Comparison of ENCODE assay signal across 11 cellular contexts in the genomic region with DNA sequence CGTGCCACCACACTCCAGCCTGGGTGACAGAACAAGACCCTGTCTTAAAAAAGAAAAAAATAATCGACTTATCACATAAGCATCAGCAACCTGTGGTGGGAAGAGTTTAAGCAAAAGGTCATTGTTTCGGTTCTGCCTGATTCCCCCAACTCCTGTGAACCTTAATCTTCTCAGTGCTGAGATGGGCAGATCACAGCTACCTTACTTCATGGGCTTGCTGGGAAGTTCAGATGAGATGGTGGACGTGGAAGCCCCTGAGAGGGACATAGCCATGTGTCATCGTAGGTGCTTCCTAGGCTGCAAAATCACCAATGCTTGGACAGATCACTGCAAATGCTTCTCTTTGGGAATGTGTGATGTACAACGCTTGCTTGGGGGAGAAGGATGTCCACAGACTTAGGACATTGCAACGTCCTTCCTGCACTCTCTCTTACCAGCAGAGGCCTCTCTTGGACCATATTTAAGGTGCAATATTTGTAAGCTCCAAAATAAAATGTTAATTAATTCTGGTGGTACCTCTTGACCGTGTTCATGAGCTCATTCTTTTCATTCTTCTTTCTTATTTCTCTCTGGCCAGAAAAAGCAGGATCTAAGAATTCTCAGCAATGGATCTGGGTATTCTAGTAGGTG. TPM values are rescaled to one million over a fixed set of nuclear protein-coding genes. Genes with fewer than 3 reads are reported as not detected.
A peak's percentile ranks its signal among the peaks of the same experiment; 100 is the strongest.
DNase-seq lines count a peak whose midpoint lies in the region; ATAC-seq, FAIRE-seq and TF ChIP-seq lines count a peak whose summit lies in the region.
"Had no signal": no experiment of that assay in that cellular context is flagged by ENCODE, and none has a peak within 500 bp of the region (broad histone marks: within the 10 kb centered on the region; RNA-seq: fewer than 3 reads in every experiment).

No MANE protein-coding gene starts in this region.

- H2BK15ac ChIP-seq in H1 (ENCODE audit: low read length), result no peak overlapping the region

- CTCF ChIA-PET in H1 (lab: Charles Lee; ENCODE audit: partially characterized antibody), result interaction anchor here (0.6 to 4.5 kb wide), 18 partner anchors 8 to 1750 kb away, joined by 3 to 59 read pairs (median 4); no protein-coding TSS in a partner anchor

- no peaks in the 10 kb centered on the region for H3K27me3 ChIP-seq in H1 (replicated peaks in 1 of 4; ENCODE audit: control insufficient read depth in 3 of 4, extremely low read depth in 1 of 4, insufficient read depth in 3 of 4, low read length in 3 of 4)
- H3K27me3 ChIP-seq: SJCRH30 had no signal

- no peak for TF ChIP-seq POLR2A in H1 (IDR thresholded peaks at IDR 0.05; ENCODE audit: control extremely low read depth in 1 of 2, low read depth in 2 of 2, low read length in 2 of 2)

- no peaks in the 10 kb centered on the region for H3K79me2 ChIP-seq in H1 (ENCODE audit: control insufficient read depth in 1 of 2, insufficient read depth in 2 of 2, low read length in 2 of 2)

- no peak for ATAC-seq in GM19324 (IDR thresholded peaks at IDR 0.05; ENCODE audit: low FRiP score, unreplicated experiment)

- H3K9me3 ChIP-seq in H1 (ENCODE audit: insufficient read depth in 2 of 2, low read depth in 1 of 2, low read length in 1 of 2), result peaks cover 4 to 8% of the 10 kb centered on the region in 2 experiments

- H3K27ac ChIP-seq in H1 (ENCODE audit: low read depth, low read length), result no peak overlapping the region
- H3K27ac ChIP-seq: SJCRH30 had no signal

- no peak overlapping the region for H4K5ac ChIP-seq in H1 (ENCODE audit: insufficient read length, low read depth, low read length)

- no peak overlapping the region for H4K8ac ChIP-seq in H1 (ENCODE audit: extremely low read depth, insufficient read depth, low read length)

- H3K23ac ChIP-seq in H1 (ENCODE audit: insufficient read length), result no peak overlapping the region

- WGBS in H1 (ENCODE audit: extremely low coverage in 1 of 2, insufficient coverage in 1 of 2, insufficient read length in 1 of 2, insufficient replicate concordance in 2 of 2, low coverage in 1 of 2, low lambda C conversion rate in 2 of 2, missing lambda C conversion rate in 1 of 2), 2 experiments, result 81% methylated on average over 8 of the region's 8 CpGs; no CpG with 5 or more reads in 1 of the 2 experiments

- no peak overlapping the region for H3K56ac ChIP-seq in H1 (replicated peaks; ENCODE audit: insufficient read length, low read depth, low read length)

- H3K9ac ChIP-seq in H1 (replicated peaks in 1 of 4; ENCODE audit: extremely low read depth in 1 of 4, low read depth in 3 of 4, low read length in 3 of 4), result no peak overlapping the region

- no peak overlapping the region for H3K4ac ChIP-seq in H1 (replicated peaks; ENCODE audit: insufficient read length, low read depth, low read length)

- peak in 2 of 3 experiments; percentile 12 to 42; a peak in 2 of 4 replicates for TF ChIP-seq CTCF in H1 (IDR thresholded peaks at IDR 0.05; ENCODE audit: control extremely low read depth in 1 of 3, insufficient read depth in 1 of 3, low read depth in 1 of 3, low read length in 3 of 3)

- peak; percentile 8 for DNase-seq in DMS53 (lab: John Stamatoyannopoulos, UW)
- DNase-seq in DMS53 treated with DMSO at 0.1 percent for 48 hours (lab: John Stamatoyannopoulos, UW; ENCODE audit: unreplicated experiment), result no peak
- peak; percentile 5 for DNase-seq in NCI-H446 treated with DMSO at 0.1 percent for 48 hours (lab: John Stamatoyannopoulos, UW)
- no peak for DNase-seq in H1 (ENCODE audit: low read depth in 1 of 2, low spot score in 2 of 2)
- peak; percentile 12 for DNase-seq in pons (ENCODE audit: low spot score)
- no peak for DNase-seq in stimulated activated CD4-positive, alpha-beta T cell treated with anti-CD3 and anti-CD28 coated beads, Interleukin-4, amount 100 ng/mL, for 4 hours
- no peak for DNase-seq in RCC 7860 (ENCODE audit: low spot score)

- H3K18ac ChIP-seq in H1 (ENCODE audit: extremely low read depth, low read length), result no peak overlapping the region

- H4K20me1 ChIP-seq in H1 (replicated peaks in 1 of 2; ENCODE audit: control insufficient read depth in 1 of 2, insufficient read depth in 2 of 2, low read length in 2 of 2), result no peaks in the 10 kb centered on the region

- no peak overlapping the region for H4K91ac ChIP-seq in H1 (replicated peaks; ENCODE audit: insufficient read length, low read length)

- H3K4me3 ChIP-seq in H1 (ENCODE audit: extremely low read depth in 1 of 4, insufficient read depth in 2 of 4, low read depth in 3 of 4, low read length in 4 of 4), result no peak overlapping the region
- H3K4me3 ChIP-seq: SJCRH30 had no signal

- H3K79me1 ChIP-seq in H1 (ENCODE audit: low read depth, low read length), result no peaks in the 10 kb centered on the region

- peak; percentile 65 to 66 for TF ChIP-seq RAD21 in H1 (IDR thresholded peaks at IDR 0.05 in 1 of 2, conservative IDR thresholded peaks at IDR 0.05 in 1 of 2; ENCODE audit: low read depth in 2 of 2, low read length in 2 of 2)

- no peak overlapping the region for H2AK5ac ChIP-seq in H1 (ENCODE audit: low read depth, low read length)

- H3K4me2 ChIP-seq in H1 (ENCODE audit: insufficient read depth in 1 of 2, low read depth in 2 of 2, low read length in 2 of 2), result no peak overlapping the region

- no peak overlapping the region for H3K14ac ChIP-seq in H1 (ENCODE audit: insufficient read length)

- H2BK20ac ChIP-seq in H1 (ENCODE audit: low read length), result no peak overlapping the region

- no peak overlapping the region for H2BK120ac ChIP-seq in H1 (replicated peaks; ENCODE audit: low read depth, low read length)

- H3K23me2 ChIP-seq in H1 (ENCODE audit: low read depth, low read length), result no peaks in the 10 kb centered on the region

- TF ChIP-seq EP300 in H1 (IDR thresholded peaks at IDR 0.05; ENCODE audit: borderline replicate concordance in 1 of 2, low read depth in 2 of 2, low read length in 2 of 2), result no peak

- no peak overlapping the region for H2BK12ac ChIP-seq in H1 (ENCODE audit: low read depth, low read length)

- H2AFZ ChIP-seq in H1 (ENCODE audit: low read length), result no peak overlapping the region

- no peaks in the 10 kb centered on the region for H3K4me1 ChIP-seq in H1 (replicated peaks in 1 of 4; ENCODE audit: control insufficient read depth in 3 of 4, insufficient read depth in 4 of 4, low read length in 3 of 4)
- H3K4me1 ChIP-seq: SJCRH30 had no signal

- no peak overlapping the region for H2BK5ac ChIP-seq in H1 (ENCODE audit: low read depth, low read length)

- POLR2A ChIA-PET in H1 (lab: Charles Lee; ENCODE audit: partially characterized antibody), result no interaction called here

- H3K36me3 ChIP-seq in H1 (ENCODE audit: control insufficient read depth in 2 of 4, insufficient read depth in 4 of 4, low read length in 3 of 4), result no peaks in the 10 kb centered on the region
- H3K36me3 ChIP-seq: SJCRH30 had no signal

- FAIRE-seq in H1 (lab: Jason Lieb, UNC), result no peak
- no peak for FAIRE-seq in RCC 7860 (lab: Jason Lieb, UNC)
- FAIRE-seq: A204.1 had no signal

TF ChIP-seq in H1, 55 proteins besides CTCF, POLR2A, EP300 and RAD21 (continues in another document):
- TF ChIP-seq POLR2AphosphoS5 (IDR thresholded peaks at IDR 0.05; ENCODE audit: low read depth, low read length) (no peak), TAF7 (optimal IDR thresholded peaks at IDR 0.05; ENCODE audit: borderline replicate concordance, low read depth, low read length) (no peak), ATF3 (IDR thresholded peaks at IDR 0.05; ENCODE audit: insufficient read depth, low read depth, low read length) (no peak), JUND (IDR thresholded peaks at IDR 0.05; ENCODE audit: low read length) (no peak), EZH2 (IDR thresholded peaks at IDR 0.05; ENCODE audit: low read depth, low read length, severe bottlenecking) (no peak), EGR1 (IDR thresholded peaks at IDR 0.05; ENCODE audit: borderline replicate concordance, low read depth, low read length) (no peak), ZNF274 (IDR thresholded peaks at IDR 0.05; ENCODE audit: borderline replicate concordance, extremely low read depth, low read length) (no peak), SP4 (IDR thresholded peaks at IDR 0.05; ENCODE audit: low read length) (no peak), ASH2L (IDR thresholded peaks at IDR 0.05; ENCODE audit: low read length) (no peak), HDAC6 (IDR thresholded peaks at IDR 0.05; ENCODE audit: low read depth, low read length) (no peak), RNF2 (IDR thresholded peaks at IDR 0.05; ENCODE audit: borderline replicate concordance, low read depth, low read length, missing control alignments, poor library complexity, severe bottlenecking) (no peak), NANOG (IDR thresholded peaks at IDR 0.05; ENCODE audit: insufficient read depth, low read depth, low read length, poor library complexity, severe bottlenecking) (no peak), JUN (IDR thresholded peaks at IDR 0.05; ENCODE audit: low read depth, low read length) (no peak), CBX5 (IDR thresholded peaks at IDR 0.05; ENCODE audit: low read depth, low read length) (no peak), RFX5 (IDR thresholded peaks at IDR 0.05; ENCODE audit: borderline replicate concordance, low read depth, low read length) (no peak)

RNA-seq across cellular contexts. Expression of gene GJD4, which starts 8.6 kb away (rescaled TPM):
- total RNA-seq in H1 (2021; fragmentation: NEBNext Ultra II Directional; extraction: Animal tissue kit (Norgen Biotek cat#: 25700)), result not detected in 2 replicates
- polyA plus RNA-seq in H1 (2011; rRNA removed), result not detected in 2 replicates
- not detected for polyA plus RNA-seq in H1 (2011; cell fraction: cytosol; rRNA removed)
- polyA plus RNA-seq in H1 (2011; cell fraction: nucleus; rRNA removed), result 0.09 TPM
- polyA plus RNA-seq in H1 (2012, experiment 1 of 2), result not detected in 4 replicates
- not detected for polyA plus RNA-seq in H1 (2012, experiment 2 of 2)
- not detected for polyA plus RNA-seq in H1 (2013, experiment 1 of 2)
- polyA plus RNA-seq in H1 (2013, experiment 2 of 2), result not detected
- polyA minus RNA-seq in H1 (2011; rRNA and poly(A)+ RNA removed), result not detected in 2 replicates
- polyA minus RNA-seq in H1 (2011; cell fraction: cytosol; rRNA and poly(A)+ RNA removed), result not detected
- polyA minus RNA-seq in H1 (2011; cell fraction: nucleus; rRNA and poly(A)+ RNA removed), result not detected
- total RNA-seq: mucosa of gallbladder had no signal

RNA-seq across cellular contexts. Expression of gene FZD8, which starts 28.4 kb away (rescaled TPM):
- 7.1 and 8.6 TPM in 2 replicates for total RNA-seq in H1 (2021; fragmentation: NEBNext Ultra II Directional; extraction: Animal tissue kit (Norgen Biotek cat#: 25700))
- polyA plus RNA-seq in H1 (2011; rRNA removed), result 4.8 and 6.9 TPM in 2 replicates
- polyA plus RNA-seq in H1 (2011; cell fraction: cytosol; rRNA removed), result 4.2 TPM
- 7.7 TPM for polyA plus RNA-seq in H1 (2011; cell fraction: nucleus; rRNA removed)
- polyA plus RNA-seq in H1 (2012, experiment 1 of 2), result 6.2 to 7.5 TPM (median 7.1 TPM) in 4 replicates
- polyA plus RNA-seq in H1 (2012, experiment 2 of 2), result 5.9 TPM
- polyA plus RNA-seq in H1 (2013, experiment 1 of 2), result 5.1 TPM
- 4.7 TPM for polyA plus RNA-seq in H1 (2013, experiment 2 of 2)
- 3.8 and 4.1 TPM in 2 replicates for polyA minus RNA-seq in H1 (2011; rRNA and poly(A)+ RNA removed)
- 12.2 TPM for polyA minus RNA-seq in H1 (2011; cell fraction: cytosol; rRNA and poly(A)+ RNA removed)
- 16.8 TPM for polyA minus RNA-seq in H1 (2011; cell fraction: nucleus; rRNA and poly(A)+ RNA removed)

Comparison
In these comparisons a context has a peak if more than half of its experiments do, and no peak if none do; other contexts are left out.
1. DNase-seq: peak in DMS53 (single experiment), NCI-H446 treated with DMSO at 0.1 percent for 48 hours (single experiment) and pons (single experiment); none in DMS53 treated with DMSO at 0.1 percent for 48 hours (single experiment), H1 (0 of 2), stimulated activated CD4-positive, alpha-beta T cell treated with anti-CD3 and anti-CD28 coated beads, Interleukin-4, amount 100 ng/mL, for 4 hours (0 of 2) and RCC 7860 (single experiment).